Comparison of ENCODE assay signal across 9 cellular contexts in genomic region chr2:85248741-85249524, GRCh38.
DNase-seq lines count a peak whose midpoint lies in the region; ATAC-seq and TF ChIP-seq lines count a peak whose summit lies in the region.
"Had no signal": no experiment of that assay in that cellular context is flagged by ENCODE, and none has a peak within 500 bp of the region (broad histone marks: within the 10 kb centered on the region; RNA-seq: fewer than 3 reads in every experiment).

No MANE protein-coding gene starts in this region.

- no peak overlapping the region for H2AFZ ChIP-seq in GM23338

- no peaks in the 10 kb centered on the region for H3K9me2 ChIP-seq in GM23338 (ENCODE audit: insufficient read depth)

- H3K4me3 Mint-ChIP-seq in GM23338 (peak overlapping the region; percentile 31), glutamatergic neuron (ENCODE audit: unreplicated experiment) (peak overlapping the region; percentile 30)
- H3K4me3 Mint-ChIP-seq: IgD-negative memory B cell had no signal

- H4K20me1 ChIP-seq in GM23338 (replicated peaks; ENCODE audit: insufficient read depth): peaks cover 18% of the 10 kb centered on the region; the same call in 1 of the 2 replicates

- H3F3A ChIP-seq in GM23338 (replicated peaks; ENCODE audit: low read depth): peaks cover 5% of the 10 kb centered on the region

- peak overlapping the region; percentile 15; the same call in 1 of the 2 replicates for H3K4me3 ChIP-seq in GM23338
- H3K4me3 ChIP-seq in WI38 (ENCODE audit: low read depth, low read length): 0 out of 2 replicates have a peak overlapping the region, but pooled peaks have one; percentile 2
- H3K4me3 ChIP-seq in retinal pigment epithelial cell (ENCODE audit: low read length): no peak overlapping the region
- no peak overlapping the region for H3K4me3 ChIP-seq in HAP-1

- H3K4me1 Mint-ChIP-seq in GM23338: peaks cover 94% of the 10 kb centered on the region
- peaks cover 47% of the 10 kb centered on the region for H3K4me1 Mint-ChIP-seq in glutamatergic neuron (ENCODE audit: low read depth, unreplicated experiment)

- no peaks in the 10 kb centered on the region for H3K9me3 ChIP-seq in HAP-1

- H3K4me1 ChIP-seq in GM23338 (ENCODE audit: insufficient read depth): peaks cover 85% of the 10 kb centered on the region
- peaks cover 31% of the 10 kb centered on the region for H3K4me1 ChIP-seq in HAP-1

- TF ChIP-seq CTCF in GM23338 (conservative IDR thresholded peaks at IDR 0.05; ENCODE audit: low read depth in 2 of 2) (no peak), WI38 (IDR thresholded peaks at IDR 0.05; ENCODE audit: low read depth, low read length) (no peak), glutamatergic neuron (IDR thresholded peaks at IDR 0.05; ENCODE audit: partially characterized antibody, unreplicated experiment) (no peak), retinal pigment epithelial cell (conservative IDR thresholded peaks at IDR 0.05; ENCODE audit: low read depth, low read length) (no peak)

- peaks cover 77% of the 10 kb centered on the region for H3K79me2 ChIP-seq in GM23338 (replicated peaks; ENCODE audit: insufficient read depth)

- H3K4me2 ChIP-seq in GM23338: peak overlapping the region; percentile 37

- H3K27me3 ChIP-seq in GM23338 (ENCODE audit: insufficient read depth) (no peaks in the 10 kb centered on the region), HAP-1 (ENCODE audit: low read depth) (no peaks in the 10 kb centered on the region)

- ATAC-seq in GM23338: peak; percentile 34

- H3K9me3 Mint-ChIP-seq in GM23338 (peaks cover under 1% of the 10 kb centered on the region; the same call in 1 of the 3 replicates), glutamatergic neuron (ENCODE audit: unreplicated experiment) (peaks cover 3% of the 10 kb centered on the region)
- H3K9me3 Mint-ChIP-seq: IgD-negative memory B cell had no signal

- peaks cover 29% of the 10 kb centered on the region for H3K27me3 Mint-ChIP-seq in GM23338 (ENCODE audit: insufficient read depth, low read depth, poor library complexity)
- peaks cover 3% of the 10 kb centered on the region for H3K27me3 Mint-ChIP-seq in glutamatergic neuron (ENCODE audit: unreplicated experiment)

- DNase-seq in GM23338 (ENCODE audit: low spot score) (peak; percentile 61), glutamatergic neuron (no peak), retinal pigment epithelial cell (ENCODE audit: low read depth) (peak; percentile 44), DMS79 (lab: John Stamatoyannopoulos, UW) (no peak), HAP-1 (ENCODE audit: low spot score in 2 of 2) (no peak)
- DNase-seq in activated CD4-positive, alpha-beta T cell treated with anti-CD3 and anti-CD28 coated beads for 4 hours: no peak
- no peak for DNase-seq in NK-92 treated with Interleukin-12 subunit alpha and Interleukin-12 subunit beta, amount 100 ng/mL, for 24 hours (lab: John Stamatoyannopoulos, UW)

- H3K27ac ChIP-seq in GM23338 (ENCODE audit: low read depth): peak overlapping the region; percentile 79

- H3K36me3 Mint-ChIP-seq in GM23338 (ENCODE audit: low read depth) (peaks cover 12% of the 10 kb centered on the region), glutamatergic neuron (ENCODE audit: unreplicated experiment) (no peaks in the 10 kb centered on the region)

- H3K36me3 ChIP-seq in GM23338 (ENCODE audit: insufficient read depth): no peaks in the 10 kb centered on the region
- H3K36me3 ChIP-seq in HAP-1 (replicated peaks): no peaks in the 10 kb centered on the region

- in situ Hi-C loops in HAP-1 (cut with MboI; ENCODE audit: low sequenced_read_pairs): no loop called here

- H3K27ac Mint-ChIP-seq in GM23338 (peak overlapping the region; percentile 90), glutamatergic neuron (ENCODE audit: unreplicated experiment) (peak overlapping the region; percentile 21)
- H3K27ac Mint-ChIP-seq: IgD-negative memory B cell had no signal

TF ChIP-seq in GM23338, 12 proteins besides CTCF, POLR2A, EP300 and RAD21:
- TF ChIP-seq ZNF462 (CRISPR knock-in tag; IDR thresholded peaks at IDR 0.05) (no peak), EZH2 (IDR thresholded peaks at IDR 0.05; ENCODE audit: low read depth, unreplicated experiment) (no peak), NANOG (IDR thresholded peaks at IDR 0.05; ENCODE audit: borderline replicate concordance) (no peak), CREB1 (CRISPR knock-in tag; IDR thresholded peaks at IDR 0.05; ENCODE audit: low read depth) (no peak), ETS1 (IDR thresholded peaks at IDR 0.05) (no peak), EZH2phosphoT487 (IDR thresholded peaks at IDR 0.05; ENCODE audit: unreplicated experiment) (no peak), JUNB (IDR thresholded peaks at IDR 0.05; ENCODE audit: unreplicated experiment) (no peak), ZNF331 (CRISPR knock-in tag; IDR thresholded peaks at IDR 0.05; ENCODE audit: low read depth) (no peak), STAT1 (IDR thresholded peaks at IDR 0.05; ENCODE audit: unreplicated experiment) (no peak), ZNF114 (CRISPR knock-in tag; IDR thresholded peaks at IDR 0.05) (no peak)

Comparison
In these comparisons a context has a peak if more than half of its experiments do, and no peak if none do; other contexts are left out.
1. DNase-seq: peak in GM23338 (single experiment) and retinal pigment epithelial cell (single experiment); none in glutamatergic neuron (single experiment), activated CD4-positive, alpha-beta T cell treated with anti-CD3 and anti-CD28 coated beads for 4 hours (0 of 2), DMS79 (single experiment), NK-92 treated with Interleukin-12 subunit alpha and Interleukin-12 subunit beta, amount 100 ng/mL, for 24 hours (single experiment) and HAP-1 (0 of 2).
2. H3K4me3 ChIP-seq: peak in GM23338 (single experiment) and WI38 (single experiment); none in retinal pigment epithelial cell (single experiment) and HAP-1 (single experiment).